8 cellular contexts compared by ENCODE assay signal in genomic region chr4:108512615-108513505, GRCh38.
DNase-seq lines count a peak whose midpoint lies in the region; ATAC-seq and TF ChIP-seq lines count a peak whose summit lies in the region.

No MANE protein-coding gene starts in this region.

- peaks cover 33% of the 10 kb centered on the region for H3K27me3 Mint-ChIP-seq in T-helper 2 cell treated with Interferon-gamma antibody and Interleukin-4, amounts not matched to agents 5 μg/mL and 100 μg/mL, for 36 hours (ENCODE audit: low read depth)
- peaks cover 40% of the 10 kb centered on the region for H3K27me3 Mint-ChIP-seq in stimulated activated memory B cell treated with anti-CD40 and anti-IgM and Interleukin-4, amounts not matched to agents 10 μg/mL and 1 μg/mL and 100 μg/mL, for 72 hours

- no peaks in the 10 kb centered on the region for H3K9me3 Mint-ChIP-seq in T-helper 2 cell treated with Interferon-gamma antibody and Interleukin-4, amounts not matched to agents 5 μg/mL and 100 μg/mL, for 36 hours
- H3K9me3 Mint-ChIP-seq in stimulated activated memory B cell treated with anti-CD40 and anti-IgM and Interleukin-4, amounts not matched to agents 10 μg/mL and 1 μg/mL and 100 μg/mL, for 72 hours = peaks cover under 1% of the 10 kb centered on the region

- intact Hi-C loops in PC-9 (cut with micrococcal nuclease; ENCODE audit: unreplicated experiment) = no loop called here

- no peaks in the 10 kb centered on the region for H4K20me1 ChIP-seq in PC-9 (ENCODE audit: insufficient read depth)

- peak overlapping the region; percentile 47 for H3K4me3 Mint-ChIP-seq in T-helper 2 cell treated with Interferon-gamma antibody and Interleukin-4, amounts not matched to agents 5 μg/mL and 100 μg/mL, for 36 hours
- no peak overlapping the region for H3K4me3 Mint-ChIP-seq in stimulated activated memory B cell treated with anti-CD40 and anti-IgM and Interleukin-4, amounts not matched to agents 10 μg/mL and 1 μg/mL and 100 μg/mL, for 72 hours

- no peak overlapping the region for H3K27ac Mint-ChIP-seq in T-helper 2 cell treated with Interferon-gamma antibody and Interleukin-4, amounts not matched to agents 5 μg/mL and 100 μg/mL, for 36 hours
- no peak overlapping the region for H3K27ac Mint-ChIP-seq in stimulated activated memory B cell treated with anti-CD40 and anti-IgM and Interleukin-4, amounts not matched to agents 10 μg/mL and 1 μg/mL and 100 μg/mL, for 72 hours

- H3K4me1 Mint-ChIP-seq in T-helper 2 cell treated with Interferon-gamma antibody and Interleukin-4, amounts not matched to agents 5 μg/mL and 100 μg/mL, for 36 hours (ENCODE audit: low read depth) = peaks cover 14% of the 10 kb centered on the region
- no peaks in the 10 kb centered on the region for H3K4me1 Mint-ChIP-seq in stimulated activated memory B cell treated with anti-CD40 and anti-IgM and Interleukin-4, amounts not matched to agents 10 μg/mL and 1 μg/mL and 100 μg/mL, for 72 hours

- H3F3A ChIP-seq in PC-9 (ENCODE audit: insufficient read depth, low read depth) = no peaks in the 10 kb centered on the region

- H3K36me3 ChIP-seq in BE2C (no peaks in the 10 kb centered on the region), PC-9 (ENCODE audit: low read depth) (no peaks in the 10 kb centered on the region)

- H3K9me2 ChIP-seq in PC-9 (ENCODE audit: insufficient read depth) = no peaks in the 10 kb centered on the region

- H3K27me3 ChIP-seq in BE2C = peaks cover 59% of the 10 kb centered on the region
- H3K27me3 ChIP-seq in PC-9 (ENCODE audit: insufficient read depth, low read depth) = no peaks in the 10 kb centered on the region

- TF ChIP-seq CTCF in BE2C (IDR thresholded peaks at IDR 0.05; ENCODE audit: low read depth, low read length) (peak; percentile 63), PC-9 (conservative IDR thresholded peaks at IDR 0.05) (no peak)

- POLR2A ChIA-PET in PC-9 (lab: Charles Lee; ENCODE audit: unreplicated experiment) = no interaction called here

- H3K4me3 ChIP-seq in BE2C (ENCODE audit: low read depth, low read length) (no peak overlapping the region), PC-9 (no peak overlapping the region)

- H2AFZ ChIP-seq in PC-9 = no peak overlapping the region

- H3K4me1 ChIP-seq in BE2C (no peaks in the 10 kb centered on the region), PC-9 (replicated peaks; ENCODE audit: insufficient read depth) (no peaks in the 10 kb centered on the region)

- CTCF ChIA-PET in PC-9 (lab: Charles Lee) = no interaction called here

- no peaks in the 10 kb centered on the region for H3K36me3 Mint-ChIP-seq in T-helper 2 cell treated with Interferon-gamma antibody and Interleukin-4, amounts not matched to agents 5 μg/mL and 100 μg/mL, for 36 hours (ENCODE audit: low read depth)
- no peaks in the 10 kb centered on the region for H3K36me3 Mint-ChIP-seq in stimulated activated memory B cell treated with anti-CD40 and anti-IgM and Interleukin-4, amounts not matched to agents 10 μg/mL and 1 μg/mL and 100 μg/mL, for 72 hours

- H3K9me3 ChIP-seq in BE2C = no peaks in the 10 kb centered on the region; the same call in 1 of the 2 replicates
- H3K9me3 ChIP-seq in PC-9 (ENCODE audit: insufficient read depth, low read depth) = no peaks in the 10 kb centered on the region

- H3K79me2 ChIP-seq in PC-9 (ENCODE audit: low read depth) = no peaks in the 10 kb centered on the region

- peak; percentile 63 for ATAC-seq in HG02798 (IDR thresholded peaks at IDR 0.05; ENCODE audit: poor library complexity, unreplicated experiment)
- ATAC-seq in HG02642 (IDR thresholded peaks at IDR 0.05; ENCODE audit: poor library complexity, unreplicated experiment) = no peak
- no peak for ATAC-seq in stimulated activated memory B cell treated with anti-CD40 and anti-IgM and Interleukin-4, amounts not matched to agents 10 μg/mL and 1 μg/mL and 100 μg/mL, for 72 hours

- no TSS peak for BruUV-seq in PC-9 (replicated peaks; lab: Mats Ljungman, UMichigan)

- H3K27ac ChIP-seq in PC-9 = no peak overlapping the region

- H3K4me2 ChIP-seq in PC-9 = no peak overlapping the region

- DNase-seq in BE2C (peak; percentile 54), myocyte (ENCODE audit: low read depth) (peak; percentile 72), PC-9 (no peak)
- DNase-seq in T-helper 2 cell treated with Interferon-gamma antibody and Interleukin-4, amounts not matched to agents 5 μg/mL and 100 μg/mL, for 36 hours (ENCODE audit: low spot score) = no peak
- peak; percentile 4 for DNase-seq in effector CD4-positive, alpha-beta T cell

Comparison
In these comparisons a context has a peak if more than half of its experiments do, and no peak if none do; other contexts are left out.
1. DNase-seq: peak in BE2C (single experiment), effector CD4-positive, alpha-beta T cell (single experiment) and myocyte (single experiment); none in T-helper 2 cell treated with Interferon-gamma antibody and Interleukin-4, amounts not matched to agents 5 μg/mL and 100 μg/mL, for 36 hours (single experiment) and PC-9 (0 of 2).